Comparison of ENCODE assay signal across 15 cellular contexts in genomic region chr12:106580671-106581508, GRCh38. TPM values are rescaled to one million over a fixed set of nuclear protein-coding genes. Genes with fewer than 3 reads are reported as not detected.
DNase-seq lines count a peak whose midpoint lies in the region; ATAC-seq and TF ChIP-seq lines count a peak whose summit lies in the region.
"Had no signal": no experiment of that assay in that cellular context is flagged by ENCODE, and none has a peak within 500 bp of the region (broad histone marks: within the 10 kb centered on the region; RNA-seq: fewer than 3 reads in every experiment).

No MANE protein-coding gene starts in this region.

- ATAC-seq in heart right ventricle, result peak in 1 of 8 donors; percentile 16
- ATAC-seq in Right ventricle myocardium superior (ENCODE audit: poor library complexity), result no peak
- no peak for ATAC-seq in GM21576 (IDR thresholded peaks at IDR 0.05; ENCODE audit: unreplicated experiment)
- ATAC-seq in activated naive CD4-positive, alpha-beta T cell treated with anti-CD3 and anti-CD28 coated beads, Interleukin-2, amount 50 U/mL, for 72 hours, result no peak
- ATAC-seq: esophagus mucosa had no signal

- H3K4me3 ChIP-seq in heart right ventricle, result peak overlapping the region in 8 of 10 donors; percentile 9 to 35 (median 32)

- H3K4me1 ChIP-seq in heart right ventricle, result peaks cover 5 to 56% (median 39%) of the 10 kb centered on the region in 9 donors

- DNase-seq in heart right ventricle (no peak), Right ventricle myocardium superior (no peak), nephron progenitor cell (peak; percentile 10), MV-4-11 (lab: John Stamatoyannopoulos, UW) (no peak)
- DNase-seq in activated naive CD4-positive, alpha-beta T cell treated with anti-CD3 and anti-CD28 coated beads, Interleukin-2, amount 50 U/mL, for 72 hours (ENCODE audit: low spot score in 2 of 2), result no peak
- DNase-seq in NK-92 treated with Interleukin-12 subunit alpha and Interleukin-12 subunit beta, amount 100 ng/mL, for 24 hours (lab: John Stamatoyannopoulos, UW), result no peak
- DNase-seq: activated naive CD4-positive, alpha-beta T cell treated with anti-CD3 and anti-CD28 coated beads, Interleukin-2, amount 50 U/mL, for 16 hours; Karpas-422; NCI-H2081; SIG-M5 had no signal

- intact Hi-C loops in heart right ventricle (cut with DNase I), result loop anchor here in 1 of 10 donors (5.0 kb wide), 1 partner anchor 1741 kb away; no protein-coding TSS in a partner anchor
- intact Hi-C loops in Right ventricle myocardium superior (cut with DNase I), result no loop called here

- no peak overlapping the region for H3K27ac ChIP-seq in heart right ventricle

- H3K9me3 Mint-ChIP-seq in brain, result peaks cover 0 to 6% (median 3%) of the 10 kb centered on the region in 5 experiments
- H3K9me3 Mint-ChIP-seq in nephron progenitor cell, result no peaks in the 10 kb centered on the region
- H3K9me3 Mint-ChIP-seq in activated naive CD4-positive, alpha-beta T cell treated with anti-CD3 and anti-CD28 coated beads, Interleukin-2, amount 50 U/mL, for 72 hours, result no peaks in the 10 kb centered on the region

- H3K27ac Mint-ChIP-seq in brain (no peak overlapping the region), nephron progenitor cell (no peak overlapping the region)
- H3K27ac Mint-ChIP-seq in activated naive CD4-positive, alpha-beta T cell treated with anti-CD3 and anti-CD28 coated beads, Interleukin-2, amount 50 U/mL, for 72 hours, result no peak overlapping the region

- H3K9me3 ChIP-seq in heart right ventricle, result no peaks in the 10 kb centered on the region

- WGBS in heart right ventricle, 2 donors, result 4 to 5% methylated on average over 58 of the region's 58 CpGs

- peaks cover 62% of the 10 kb centered on the region for H3K27me3 Mint-ChIP-seq in brain
- peaks cover 98% of the 10 kb centered on the region for H3K27me3 Mint-ChIP-seq in nephron progenitor cell (ENCODE audit: low read depth, poor library complexity)

- no peaks in the 10 kb centered on the region for H3K36me3 ChIP-seq in heart right ventricle

- H3K36me3 Mint-ChIP-seq in brain, result no peaks in the 10 kb centered on the region
- no peaks in the 10 kb centered on the region for H3K36me3 Mint-ChIP-seq in nephron progenitor cell (ENCODE audit: low read depth)
- peaks cover 0 to 6% of the 10 kb centered on the region in 2 donors for H3K36me3 Mint-ChIP-seq in activated naive CD4-positive, alpha-beta T cell treated with anti-CD3 and anti-CD28 coated beads, Interleukin-2, amount 50 U/mL, for 72 hours

- TF ChIP-seq CTCF in heart right ventricle (IDR thresholded peaks at IDR 0.05) (no peak), brain (conservative IDR thresholded peaks at IDR 0.05) (no peak), nephron progenitor cell (IDR thresholded peaks at IDR 0.05) (no peak)

- H3K4me1 Mint-ChIP-seq in brain (peaks cover 33% of the 10 kb centered on the region), nephron progenitor cell (peaks cover 33% of the 10 kb centered on the region)

- peaks cover 19 to 99% (median 93%) of the 10 kb centered on the region in 7 donors for H3K27me3 ChIP-seq in heart right ventricle

- peak overlapping the region in 4 of 5 experiments; percentile 16 to 85 (median 60) for H3K4me3 Mint-ChIP-seq in brain
- H3K4me3 Mint-ChIP-seq in nephron progenitor cell, result peak overlapping the region; percentile 28

RNA-seq across cellular contexts. Expression of gene RFX4, which starts 1.9 kb away (rescaled TPM):
- total RNA-seq in heart right ventricle, result under 1 TPM in 2 of 10 donors, not detected in 8; 0.11 TPM
- polyA plus RNA-seq in heart right ventricle, result under 1 TPM in 1 of 2 donors, not detected in 1; 0.01 TPM
- total RNA-seq in Right ventricle myocardium superior, result not detected
- 5.5 TPM for polyA plus RNA-seq in brain (ENCODE audit: insufficient read depth, low read depth, low replicate concordance)
- not detected for total RNA-seq in activated naive CD4-positive, alpha-beta T cell treated with anti-CD3 and anti-CD28 coated beads, Interleukin-2, amount 50 U/mL, for 72 hours
- total RNA-seq: esophagus mucosa, posterior vena cava, ureter had no signal
